38 cellular contexts compared by ENCODE assay signal in genomic region chr7:12517451-12517850, GRCh38. TPM values are rescaled to one million over a fixed set of nuclear protein-coding genes. Genes with fewer than 3 reads are reported as not detected.
A peak's percentile ranks its signal among the peaks of the same experiment; 100 is the strongest.
DNase-seq lines count a peak whose midpoint lies in the region; ATAC-seq, FAIRE-seq and TF ChIP-seq lines count a peak whose summit lies in the region.
"Had no signal": no experiment of that assay in that cellular context is flagged by ENCODE, and none has a peak within 500 bp of the region (broad histone marks: within the 10 kb centered on the region; RNA-seq: fewer than 3 reads in every experiment).

No MANE protein-coding gene starts in this region.

- H3K9me3 ChIP-seq in SK-N-SH (no peaks in the 10 kb centered on the region), HEK293 (ENCODE audit: control insufficient read depth, insufficient read depth, low read depth, low read length) (no peaks in the 10 kb centered on the region), K562 (replicated peaks; ENCODE audit: control insufficient read depth, insufficient read depth, low read depth, low read length) (peaks cover 4% of the 10 kb centered on the region)
- H3K9me3 ChIP-seq: A549, BE2C had no signal

- H3K9me2 ChIP-seq in SK-N-SH, result no peaks in the 10 kb centered on the region

- no peaks in the 10 kb centered on the region for H3F3A ChIP-seq in SK-N-SH (replicated peaks; ENCODE audit: insufficient read depth)

- TF ChIP-seq RAD21 in SK-N-SH (IDR thresholded peaks at IDR 0.05; ENCODE audit: low read length) (no peak), K562 (CRISPR knock-in tag; conservative IDR thresholded peaks at IDR 0.05 in 1 of 2, IDR thresholded peaks at IDR 0.05 in 1 of 2) (no peak)

- FAIRE-seq in K562 (lab: Jason Lieb, UNC) (no peak), colon (lab: Jason Lieb, UNC) (peak; percentile 10)
- FAIRE-seq: A204.1, A549, D721Med had no signal

- H3K4me3 Mint-ChIP-seq in CD14-positive monocyte, result no peak overlapping the region
- H3K4me3 Mint-ChIP-seq in activated CD4-positive, alpha-beta T cell treated with anti-CD3 and anti-CD28 coated beads, Interleukin-2, amount 10 ng/mL, durations not matched to agents 7 days and 5 days, result no peak overlapping the region
- H3K4me3 Mint-ChIP-seq: B cell; CD4-positive, alpha-beta memory T cell; CD4-positive, alpha-beta T cell; CD4-positive, CD25-positive, alpha-beta regulatory T cell; CD8-positive, alpha-beta memory T cell; CD8-positive, alpha-beta T cell had no signal

- H3K27me3 ChIP-seq in SK-N-SH (ENCODE audit: insufficient read depth), result no peaks in the 10 kb centered on the region
- H3K27me3 ChIP-seq in K562 (ENCODE audit: control insufficient read depth in 2 of 2, insufficient read depth in 2 of 2, low read length in 2 of 2), result no peaks in the 10 kb centered on the region
- H3K27me3 ChIP-seq: BLaER1; BLaER1 treated with 17β-estradiol and CSF1 and Interleukin-3, amounts not matched to agents 10 nM and 100 nM had no signal

- H3K36me3 ChIP-seq in SK-N-SH (replicated peaks in 1 of 2; ENCODE audit: control insufficient read depth in 1 of 2, insufficient read depth in 2 of 2, low read length in 1 of 2), result no peaks in the 10 kb centered on the region
- no peaks in the 10 kb centered on the region for H3K36me3 ChIP-seq in HEK293 (ENCODE audit: control insufficient read depth in 2 of 2, insufficient read depth in 1 of 2, low read length in 2 of 2)
- H3K36me3 ChIP-seq in K562 (ENCODE audit: control insufficient read depth, insufficient read depth, low read length), result no peaks in the 10 kb centered on the region
- H3K36me3 ChIP-seq: BE2C; BLaER1; BLaER1 treated with 17β-estradiol and CSF1 and Interleukin-3, amounts not matched to agents 10 nM and 100 nM had no signal

- CTCF ChIA-PET in SK-N-SH (lab: Yijun Ruan, JAX) (interaction anchor here (0.8 to 3.8 kb wide), 2 partner anchors 59 to 108 kb away, joined by 3 to 17 read pairs; no protein-coding TSS in a partner anchor), HEK293 (lab: Yijun Ruan, JAX) (interaction anchor here (0.6 to 1.5 kb wide), 2 partner anchors 58 to 91 kb away, joined by 3 to 9 read pairs; no protein-coding TSS in a partner anchor), K562 (lab: Yijun Ruan, JAX; ENCODE audit: low intra/inter-chr PET ratio) (no interaction called here)
- CTCF ChIA-PET in activated CD4-positive, alpha-beta T cell treated with anti-CD3 and anti-CD28 coated beads, Interleukin-2, amount 10 ng/mL, durations not matched to agents 7 days and 5 days (lab: Charles Lee), result no interaction called here

- in situ Hi-C loops in K562 (cut with MboI), result loop anchor here (5.0 kb wide), 1 partner anchor 745 kb away; no protein-coding TSS in a partner anchor

- H2AFZ ChIP-seq in SK-N-SH (ENCODE audit: low read depth), result no peak overlapping the region
- H2AFZ ChIP-seq in K562 (ENCODE audit: low read depth, low read length), result no peak overlapping the region

- POLR2A ChIA-PET in SK-N-SH (lab: Yijun Ruan, JAX), result no interaction called here
- POLR2A ChIA-PET in HEK293 (lab: Yijun Ruan, JAX), result no interaction called here
- POLR2A ChIA-PET in K562 (lab: Yijun Ruan, JAX), result no interaction called here
- POLR2A ChIA-PET in activated CD4-positive, alpha-beta T cell treated with anti-CD3 and anti-CD28 coated beads, Interleukin-2, amount 10 ng/mL, durations not matched to agents 7 days and 5 days (lab: Charles Lee), result no interaction called here

- H3K4me1 Mint-ChIP-seq in CD14-positive monocyte, result no peaks in the 10 kb centered on the region
- no peaks in the 10 kb centered on the region for H3K4me1 Mint-ChIP-seq in activated CD4-positive, alpha-beta T cell treated with anti-CD3 and anti-CD28 coated beads, Interleukin-2, amount 10 ng/mL, durations not matched to agents 7 days and 5 days
- H3K4me1 Mint-ChIP-seq: B cell; CD4-positive, alpha-beta memory T cell; CD4-positive, CD25-positive, alpha-beta regulatory T cell; CD8-positive, alpha-beta memory T cell had no signal

- H3K4me2 ChIP-seq in SK-N-SH (no peak overlapping the region), K562 (ENCODE audit: insufficient read depth, low read length) (no peak overlapping the region)
- H3K4me2 ChIP-seq: A549; BLaER1; BLaER1 treated with 17β-estradiol and CSF1 and Interleukin-3, amounts not matched to agents 10 nM and 100 nM had no signal

- peaks cover 10 to 24% (median 22%) of the 10 kb centered on the region in 7 donors for H3K9me3 Mint-ChIP-seq in CD14-positive monocyte
- H3K9me3 Mint-ChIP-seq in activated CD4-positive, alpha-beta T cell treated with anti-CD3 and anti-CD28 coated beads, Interleukin-2, amount 10 ng/mL, durations not matched to agents 7 days and 5 days, result peaks cover 7% of the 10 kb centered on the region

- H3K4me3 ChIP-seq in SK-N-SH (ENCODE audit: low read depth in 2 of 2, low read length in 1 of 2) (no peak overlapping the region), HEK293 (ENCODE audit: low read depth, low read length) (no peak overlapping the region), K562 (no peak overlapping the region)
- H3K4me3 ChIP-seq: A549; BLaER1; BLaER1 treated with 17β-estradiol and CSF1 and Interleukin-3, amounts not matched to agents 10 nM and 100 nM had no signal

- H3K27ac Mint-ChIP-seq in CD14-positive monocyte, result no peak overlapping the region
- no peak overlapping the region for H3K27ac Mint-ChIP-seq in activated CD4-positive, alpha-beta T cell treated with anti-CD3 and anti-CD28 coated beads, Interleukin-2, amount 10 ng/mL, durations not matched to agents 7 days and 5 days
- H3K27ac Mint-ChIP-seq: B cell; CD4-positive, alpha-beta memory T cell; CD4-positive, alpha-beta T cell; CD4-positive, CD25-positive, alpha-beta regulatory T cell; CD8-positive, alpha-beta memory T cell; CD8-positive, alpha-beta T cell had no signal

- H3K79me2 ChIP-seq in SK-N-SH (ENCODE audit: insufficient read depth) (no peaks in the 10 kb centered on the region), K562 (ENCODE audit: control insufficient read depth, insufficient read depth, low read length) (no peaks in the 10 kb centered on the region)

- DNase-seq in SK-N-SH (no peak), K562 (ENCODE audit: extremely low read depth in 1 of 4, low spot score in 3 of 4) (no peak), CD14-positive monocyte (ENCODE audit: low spot score) (no peak), DMS79 (lab: John Stamatoyannopoulos, UW) (no peak)
- no peak for DNase-seq in activated CD4-positive, alpha-beta T cell treated with anti-CD3 and anti-CD28 coated beads, Interleukin-2, amount 10 ng/mL, durations not matched to agents 7 days and 5 days
- DNase-seq: 8988T; ACHN; AML-193; BE2C; C1 segment of cervical spinal cord; Caco-2; Calu3; CD4-positive, alpha-beta memory T cell; CD4-positive, alpha-beta T cell; CD4-positive, CD25-positive, alpha-beta regulatory T cell; CD8-positive, alpha-beta memory T cell; CD8-positive, alpha-beta T cell; COR-L47; DMS 273 treated with DMSO at 0.1 percent for 48 hours; DMS153; DMS53; DMS79 treated with DMSO at 0.1 percent for 48 hours; DND-41; EL had no signal

- no peaks in the 10 kb centered on the region for H3K9me1 ChIP-seq in K562 (ENCODE audit: control insufficient read depth, insufficient read depth, low read length)

- H3K27me3 Mint-ChIP-seq in CD14-positive monocyte (ENCODE audit: low read depth in 3 of 3), result peaks cover 0 to 2% (median 1%) of the 10 kb centered on the region in 3 donors
- peaks cover 20% of the 10 kb centered on the region for H3K27me3 Mint-ChIP-seq in activated CD4-positive, alpha-beta T cell treated with anti-CD3 and anti-CD28 coated beads, Interleukin-2, amount 10 ng/mL, durations not matched to agents 7 days and 5 days
- H3K27me3 Mint-ChIP-seq: CD4-positive, CD25-positive, alpha-beta regulatory T cell had no signal

- H3K4me1 ChIP-seq in SK-N-SH (ENCODE audit: control insufficient read depth in 1 of 2, insufficient read depth in 2 of 2, low read depth in 1 of 2, low read length in 1 of 2), result no peaks in the 10 kb centered on the region
- no peaks in the 10 kb centered on the region for H3K4me1 ChIP-seq in HEK293 (ENCODE audit: control insufficient read depth, insufficient read depth, low read length)
- no peaks in the 10 kb centered on the region for H3K4me1 ChIP-seq in K562 (replicated peaks in 1 of 2; ENCODE audit: control insufficient read depth in 2 of 2, insufficient read depth in 2 of 2, low read length in 2 of 2)
- H3K4me1 ChIP-seq: A549; BE2C; BLaER1; BLaER1 treated with 17β-estradiol and CSF1 and Interleukin-3, amounts not matched to agents 10 nM and 100 nM; Caco-2 had no signal

- H3K27ac ChIP-seq in SK-N-SH (ENCODE audit: low read depth in 2 of 2, low read length in 1 of 2) (no peak overlapping the region), HEK293 (ENCODE audit: extremely low read depth, low read depth, low read length) (no peak overlapping the region), K562 (ENCODE audit: extremely low read depth, low read depth, low read length) (no peak overlapping the region)
- H3K27ac ChIP-seq: 22Rv1; A549; BLaER1; BLaER1 treated with 17β-estradiol and CSF1 and Interleukin-3, amounts not matched to agents 10 nM and 100 nM; C4-2B had no signal

- intact Hi-C loops in K562 (cut with micrococcal nuclease) (no loop called here), CD14-positive monocyte (cut with micrococcal nuclease) (loop anchor here in 1 of 2 donors (10.0 kb wide), 1 partner anchor 747 kb away; no protein-coding TSS in a partner anchor)

- no TSS peak for BruUV-seq in K562 (replicated peaks; lab: Mats Ljungman, UMichigan)

- no peak for TF ChIP-seq POLR2A in K562 (conservative IDR thresholded peaks at IDR 0.05)

- no peaks in the 10 kb centered on the region for H4K20me1 ChIP-seq in SK-N-SH (ENCODE audit: insufficient read depth)
- H4K20me1 ChIP-seq in K562 (replicated peaks; ENCODE audit: control insufficient read depth, insufficient read depth, low read length), result no peaks in the 10 kb centered on the region
- H4K20me1 ChIP-seq: BLaER1; BLaER1 treated with 17β-estradiol and CSF1 and Interleukin-3, amounts not matched to agents 10 nM and 100 nM had no signal

- no peak overlapping the region for H3K9ac ChIP-seq in SK-N-SH
- H3K9ac ChIP-seq in K562 (ENCODE audit: insufficient read depth in 1 of 2, low read depth in 2 of 2, low read length in 2 of 2), result no peak overlapping the region
- H3K9ac ChIP-seq: BLaER1; BLaER1 treated with 17β-estradiol and CSF1 and Interleukin-3, amounts not matched to agents 10 nM and 100 nM had no signal

- TF ChIP-seq EP300 in SK-N-SH (IDR thresholded peaks at IDR 0.05; ENCODE audit: borderline replicate concordance in 1 of 2, low read depth in 1 of 2, low read length in 1 of 2) (no peak), K562 (IDR thresholded peaks at IDR 0.05; ENCODE audit: low read length) (no peak)

- no peak for ATAC-seq in SK-N-SH treated with all-trans-retinoic acid at 6 μM for 48 hours
- no peak for ATAC-seq in K562
- ATAC-seq: A549; CD8-positive, alpha-beta T cell had no signal

- no peak for TF ChIP-seq CTCF in SK-N-SH (IDR thresholded peaks at IDR 0.05)
- no peak for TF ChIP-seq CTCF in HEK293 (tag by site-specific recombination; IDR thresholded peaks at IDR 0.05)
- no peak for TF ChIP-seq CTCF in K562 (IDR thresholded peaks at IDR 0.05 in 2 of 3, conservative IDR thresholded peaks at IDR 0.05 in 1 of 3; ENCODE audit: insufficient read depth in 2 of 3, low read depth in 1 of 3, low read length in 3 of 3)
- no peak for TF ChIP-seq CTCF in CD14-positive monocyte (IDR thresholded peaks at IDR 0.05)

- no peaks in the 10 kb centered on the region for H3K36me3 Mint-ChIP-seq in CD14-positive monocyte
- peaks cover 1% of the 10 kb centered on the region for H3K36me3 Mint-ChIP-seq in activated CD4-positive, alpha-beta T cell treated with anti-CD3 and anti-CD28 coated beads, Interleukin-2, amount 10 ng/mL, durations not matched to agents 7 days and 5 days (ENCODE audit: low read depth)
- H3K36me3 Mint-ChIP-seq: CD4-positive, alpha-beta memory T cell; CD4-positive, CD25-positive, alpha-beta regulatory T cell; CD8-positive, alpha-beta T cell had no signal

RNA-seq across cellular contexts. Expression of gene SCIN, which starts 53.1 kb away (rescaled TPM):
- polyA plus RNA-seq in SK-N-SH (2012; rRNA removed) (0.02 TPM in 2 replicates), K562 (2011; rRNA removed) (0.67 and 1.0 TPM in 2 replicates), K562 (2014; fragmentation: Illumina TruSeq; extraction: Trizol) (11.4 and 12.6 TPM in 2 replicates), K562 (2014; fragmentation: Nextera tagmentation; extraction: Ambion mirVana) (10 to 100 TPM in 1 of 2 experiments, 1 to 10 TPM in 1; 4.5 to 10.4 TPM), K562 (2014; rRNA removed) (10.3 and 10.9 TPM in 2 replicates), CD14-positive monocyte (not detected)
- 0.03 TPM in 2 replicates for polyA plus RNA-seq in SK-N-SH (2012; cell fraction: cytosol; rRNA removed)
- polyA plus RNA-seq in SK-N-SH (2012; cell fraction: nucleus; rRNA removed), result 0.01 and 0.02 TPM in 2 replicates
- 1.1 and 8.3 TPM in 2 replicates for total RNA-seq in K562 (2011; cell fraction: chromatin; rRNA removed; ENCODE audit: low replicate concordance)
- 0.33 and 1.4 TPM in 2 replicates for total RNA-seq in K562 (2011; cell fraction: nucleolus; rRNA removed)
- total RNA-seq in K562 (2011; cell fraction: nucleoplasm; rRNA removed), result 2.2 and 3.5 TPM in 2 replicates
- total RNA-seq in K562 (2014; rRNA removed) (9.8 and 10.9 TPM in 2 replicates), K562 (2014; rRNA removed; fragmentation: Illumina TruSeq; extraction: Trizol) (14.7 and 17.2 TPM in 2 replicates), K562 (2015; rRNA removed; fragmentation: Illumina TruSeq; extraction: Trizol) (14.4 and 18.2 TPM in 2 replicates), K562 (2021) (9.7 and 10.6 TPM in 2 replicates)
- 0.12 and 0.50 TPM in 2 replicates for polyA plus RNA-seq in K562 (2011; cell fraction: cytosol; rRNA removed)
- 0.17 and 0.32 TPM in 2 replicates for polyA plus RNA-seq in K562 (2011; cell fraction: nucleus; rRNA removed)
- polyA plus RNA-seq in K562 (2012), result 17.7 and 29.9 TPM in 2 replicates
- 0.63 and 1.0 TPM in 2 replicates for polyA minus RNA-seq in K562 (2011; rRNA and poly(A)+ RNA removed)
- polyA minus RNA-seq in K562 (2011; cell fraction: cytosol; rRNA and poly(A)+ RNA removed), result not detected in 2 replicates
- polyA minus RNA-seq in K562 (2011; cell fraction: nucleus; rRNA and poly(A)+ RNA removed), result 0.54 and 1.00 TPM in 2 replicates
- 1 to 10 TPM; 1.6 to 1.7 TPM for total RNA-seq in activated CD4-positive, alpha-beta T cell treated with anti-CD3 and anti-CD28 coated beads, Interleukin-2, amount 10 ng/mL, durations not matched to agents 7 days and 5 days
- total RNA-seq: A172; CD4-positive, CD25-positive, alpha-beta regulatory T cell; CD8-positive, alpha-beta T cell; G401 had no signal
- polyA plus RNA-seq: AG04450; CD8-positive, alpha-beta memory T cell had no signal

Comparison
In these comparisons a context has a peak if more than half of its experiments do, and no peak if none do; other contexts are left out.
1. CTCF ChIA-PET loops: an anchor here in SK-N-SH (0.8 to 3.8 kb wide) and HEK293 (0.6 to 1.5 kb wide); none called in K562 and activated CD4-positive, alpha-beta T cell treated with anti-CD3 and anti-CD28 coated beads, Interleukin-2, amount 10 ng/mL, durations not matched to agents 7 days and 5 days.